Comparison of ENCODE assay signal across 10 cellular contexts in genomic region chr17:77555741-77556291, GRCh38.
DNase-seq lines count a peak whose midpoint lies in the region; ATAC-seq, FAIRE-seq and TF ChIP-seq lines count a peak whose summit lies in the region.
"Had no signal": no experiment of that assay in that cellular context is flagged by ENCODE, and none has a peak within 500 bp of the region (broad histone marks: within the 10 kb centered on the region; RNA-seq: fewer than 3 reads in every experiment).

No MANE protein-coding gene starts in this region.

- H3K9ac ChIP-seq in skeletal muscle tissue (ENCODE audit: low read depth in 1 of 3, low read length in 3 of 3) = peak overlapping the region in 2 of 3 donors; percentile 50 to 79

- no peak for TF ChIP-seq POLR2A in GM12891 (IDR thresholded peaks at IDR 0.05; ENCODE audit: low read depth, low read length)

- intact Hi-C loops in left ventricle myocardium inferior (cut with micrococcal nuclease) = no loop called here

- DNase-seq in NCI-H1105 treated with DMSO at 0.1 percent for 48 hours (lab: John Stamatoyannopoulos, UW) (peak; percentile 90), RWPE1 (ENCODE audit: low spot score) (peak; percentile 25), left ventricle myocardium inferior (no peak), HEK293T (ENCODE audit: extremely low spot score) (no peak), foreskin fibroblast (no peak), GM12891 (ENCODE audit: insufficient read length, low spot score) (no peak)
- DNase-seq: activated CD4-positive, alpha-beta T cell treated with anti-CD3 and anti-CD28 coated beads for 48 hours had no signal

- no peak for ATAC-seq in GM21526 (IDR thresholded peaks at IDR 0.05; ENCODE audit: low FRiP score, unreplicated experiment)

- H3K36me3 ChIP-seq in left ventricle myocardium inferior (no peaks in the 10 kb centered on the region), skeletal muscle tissue (ENCODE audit: control insufficient read depth in 3 of 3, insufficient read depth in 3 of 3, low read length in 3 of 3) (no peaks in the 10 kb centered on the region)

- peaks cover 22% of the 10 kb centered on the region for H3K4me1 ChIP-seq in left ventricle myocardium inferior
- peaks cover 10 to 23% (median 16%) of the 10 kb centered on the region in 3 donors for H3K4me1 ChIP-seq in skeletal muscle tissue (ENCODE audit: control insufficient read depth in 3 of 3, insufficient read depth in 3 of 3, low read length in 3 of 3)

- FAIRE-seq in GM12891 (lab: Jason Lieb, UNC) = no peak
- FAIRE-seq: H54 had no signal

- TF ChIP-seq CTCF in RWPE1 (conservative IDR thresholded peaks at IDR 0.05; ENCODE audit: low read depth) = no peak
- TF ChIP-seq CTCF in left ventricle myocardium inferior (IDR thresholded peaks at IDR 0.05; ENCODE audit: borderline replicate concordance) = no peak
- TF ChIP-seq CTCF in foreskin fibroblast (IDR thresholded peaks at IDR 0.05; ENCODE audit: low read depth, low read length) = no peak

- H3K4me3 ChIP-seq in left ventricle myocardium inferior (no peak overlapping the region), skeletal muscle tissue (ENCODE audit: low read length in 3 of 3) (peak overlapping the region in 2 of 3 donors; percentile 60 to 61), foreskin fibroblast (ENCODE audit: low read depth in 1 of 2, low read length in 2 of 2) (no peak overlapping the region)

- POLR2A ChIA-PET in RWPE1 (lab: Yijun Ruan, JAX; ENCODE audit: low non-redundant PET) = interaction anchor here (0.5 kb wide), 1 partner anchor 22 kb away, joined by 4 read pairs; no protein-coding TSS in a partner anchor
- POLR2A ChIA-PET in HEK293T (lab: Yijun Ruan, JAX) = no interaction called here

- no peaks in the 10 kb centered on the region for H3K9me3 ChIP-seq in left ventricle myocardium inferior (replicated peaks)
- no peaks in the 10 kb centered on the region for H3K9me3 ChIP-seq in skeletal muscle tissue (ENCODE audit: control insufficient read depth in 3 of 3, low read length in 3 of 3)

- H3K27me3 ChIP-seq in left ventricle myocardium inferior (ENCODE audit: low read depth) (peaks cover 20% of the 10 kb centered on the region), skeletal muscle tissue (ENCODE audit: control insufficient read depth in 3 of 3, insufficient read depth in 3 of 3, low read length in 3 of 3) (no peaks in the 10 kb centered on the region)

- H3K27ac ChIP-seq in RWPE1 (no peak overlapping the region), left ventricle myocardium inferior (replicated peaks) (peak overlapping the region; percentile 61), skeletal muscle tissue (ENCODE audit: low read depth, low read length) (no peak overlapping the region)

- CTCF ChIA-PET in RWPE1 (lab: Yijun Ruan, JAX) (no interaction called here), HEK293T (lab: Yijun Ruan, JAX) (no interaction called here)

TF ChIP-seq in HEK293T, 16 proteins besides CTCF, POLR2A, EP300 and RAD21:
- TF ChIP-seq SUZ12 (IDR thresholded peaks at IDR 0.05) = no peak
- no peak for TF ChIP-seq FOXK2 (IDR thresholded peaks at IDR 0.05)
- TF ChIP-seq TARDBP (IDR thresholded peaks at IDR 0.05) = no peak
- no peak for TF ChIP-seq ZNF384 (IDR thresholded peaks at IDR 0.05)
- no peak for TF ChIP-seq CTBP1 (IDR thresholded peaks at IDR 0.05; ENCODE audit: borderline replicate concordance)
- no peak for TF ChIP-seq ARNT (IDR thresholded peaks at IDR 0.05)
- no peak for TF ChIP-seq NFRKB (IDR thresholded peaks at IDR 0.05)
- TF ChIP-seq BHLHE40 (IDR thresholded peaks at IDR 0.05; ENCODE audit: borderline replicate concordance) = no peak
- no peak for TF ChIP-seq HDGF (IDR thresholded peaks at IDR 0.05; ENCODE audit: borderline replicate concordance)
- TF ChIP-seq L3MBTL2 (conservative IDR thresholded peaks at IDR 0.05) = no peak
- TF ChIP-seq PKNOX1 (IDR thresholded peaks at IDR 0.05) = no peak

TF ChIP-seq in GM12891, 5 proteins besides CTCF, POLR2A, EP300 and RAD21:
- TF ChIP-seq PAX5 (IDR thresholded peaks at IDR 0.05; ENCODE audit: insufficient read depth, low read length, severe bottlenecking) (no peak), TAF1 (IDR thresholded peaks at IDR 0.05; ENCODE audit: low read depth, low read length) (no peak), POLR2AphosphoS5 (IDR thresholded peaks at IDR 0.05; ENCODE audit: low read depth, low read length) (no peak), SPI1 (IDR thresholded peaks at IDR 0.05; ENCODE audit: low read depth, low read length) (no peak), POU2F2 (IDR thresholded peaks at IDR 0.05; ENCODE audit: low read depth, low read length) (no peak)

Comparison
In these comparisons a context has a peak if more than half of its experiments do, and no peak if none do; other contexts are left out.
1. DNase-seq: peak in NCI-H1105 treated with DMSO at 0.1 percent for 48 hours (single experiment) and RWPE1 (single experiment); none in left ventricle myocardium inferior (single experiment), HEK293T (single experiment), foreskin fibroblast (0 of 2) and GM12891 (single experiment).
2. H3K4me3 ChIP-seq: peak in skeletal muscle tissue (2 of 3); none in left ventricle myocardium inferior (single experiment) and foreskin fibroblast (0 of 2).